1 cellular context compared by ENCODE assay signal in genomic region chr4:162952232-162952631, GRCh38.
A peak's percentile ranks its signal among the peaks of the same experiment; 100 is the strongest.
TF ChIP-seq lines count a peak whose summit lies in the region.

No MANE protein-coding gene starts in this region.

TF ChIP-seq in H1, 55 proteins besides CTCF, POLR2A, EP300 and RAD21 (continued from another document):
- no peak for TF ChIP-seq CHD7 (IDR thresholded peaks at IDR 0.05; ENCODE audit: insufficient replicate concordance, low read length)
- TF ChIP-seq BCL11A (IDR thresholded peaks at IDR 0.05; ENCODE audit: low read depth in 2 of 2, low read length in 2 of 2): no peak
- no peak for TF ChIP-seq BACH1 (IDR thresholded peaks at IDR 0.05; ENCODE audit: low read length)
- TF ChIP-seq JUN (IDR thresholded peaks at IDR 0.05; ENCODE audit: low read depth, low read length): no peak
- no peak for TF ChIP-seq FOSL1 (IDR thresholded peaks at IDR 0.05; ENCODE audit: insufficient read depth, low read depth, low read length)
- TF ChIP-seq CEBPB (IDR thresholded peaks at IDR 0.05; ENCODE audit: low read depth, low read length): peak; percentile 84
- 0 out of 2 replicates have a peak, but pooled peaks have one; percentile 16 for TF ChIP-seq CREB1 (IDR thresholded peaks at IDR 0.05)
- no peak for TF ChIP-seq SIX5 (IDR thresholded peaks at IDR 0.05; ENCODE audit: low read depth, low read length)
